Comparison of ENCODE assay signal across 14 cellular contexts in genomic region chr9:15176821-15177220, GRCh38.
DNase-seq lines count a peak whose midpoint lies in the region; ATAC-seq, FAIRE-seq and TF ChIP-seq lines count a peak whose summit lies in the region.
"Had no signal": no experiment of that assay in that cellular context is flagged by ENCODE, and none has a peak within 500 bp of the region (broad histone marks: within the 10 kb centered on the region; RNA-seq: fewer than 3 reads in every experiment).

No MANE protein-coding gene starts in this region.

- FAIRE-seq in GM12892 (lab: Jason Lieb, UNC): no peak
- FAIRE-seq: A549 had no signal

- DNase-seq in DMS 273 (lab: John Stamatoyannopoulos, UW; ENCODE audit: unreplicated experiment) (peak; percentile 52), DMS 273 treated with DMSO at 0.1 percent for 48 hours (lab: John Stamatoyannopoulos, UW) (no peak), Ammon's horn (ENCODE audit: low spot score) (peak; percentile 16), SK-MEL-5 (ENCODE audit: low read depth, low spot score) (peak; percentile 43), foreskin melanocyte (peak; percentile 35), GM12892 (ENCODE audit: insufficient read length) (no peak), SKM-1 (lab: John Stamatoyannopoulos, UW; ENCODE audit: unreplicated experiment) (no peak)
- DNase-seq: AML-193; Calu3; CD8-positive, alpha-beta T cell; GDM1; GM23248 had no signal

- no peak for TF ChIP-seq POLR2A in GM12892 (IDR thresholded peaks at IDR 0.05; ENCODE audit: low read depth, low read length)

- ATAC-seq in GM18498 (IDR thresholded peaks at IDR 0.05; ENCODE audit: unreplicated experiment): no peak
- ATAC-seq: A549; CD8-positive, alpha-beta T cell had no signal

- in situ Hi-C loops in SK-MEL-5 (cut with HindIII; ENCODE audit: low pct_unique_long_range_greater_than_20kb, low sequenced_read_pairs): no loop called here

Comparison
In these comparisons a context has a peak if more than half of its experiments do, and no peak if none do; other contexts are left out.
1. DNase-seq: peak in DMS 273 (single experiment), Ammon's horn (single experiment), SK-MEL-5 (single experiment) and foreskin melanocyte (single experiment); none in DMS 273 treated with DMSO at 0.1 percent for 48 hours (single experiment), GM12892 (single experiment) and SKM-1 (single experiment).